Comparison of ENCODE assay signal across 12 cellular contexts in genomic region chr17:2176484-2177175, GRCh38.
A peak's percentile ranks its signal among the peaks of the same experiment; 100 is the strongest.
DNase-seq lines count a peak whose midpoint lies in the region; ATAC-seq, FAIRE-seq and TF ChIP-seq lines count a peak whose summit lies in the region.
"Had no signal": no experiment of that assay in that cellular context is flagged by ENCODE, and none has a peak within 500 bp of the region (broad histone marks: within the 10 kb centered on the region; RNA-seq: fewer than 3 reads in every experiment).

No MANE protein-coding gene starts in this region.

- TF ChIP-seq POLR2A in Peyer's patch (IDR thresholded peaks at IDR 0.05) (no peak), HepG2 (IDR thresholded peaks at IDR 0.05; ENCODE audit: insufficient read depth in 1 of 2, low read depth in 2 of 2, low read length in 2 of 2) (no peak), spleen (IDR thresholded peaks at IDR 0.05) (no peak)

- no peaks in the 10 kb centered on the region for H3K36me3 ChIP-seq in Peyer's patch
- H3K36me3 ChIP-seq in HepG2 (replicated peaks in 1 of 2; ENCODE audit: control insufficient read depth in 1 of 2, insufficient read depth in 2 of 2, low read length in 2 of 2) = peaks cover 2 to 14% of the 10 kb centered on the region in 2 experiments; a peak in 4 of 5 replicates
- peaks cover 0 to 90% (median 0%) of the 10 kb centered on the region in 6 donors for H3K36me3 ChIP-seq in spleen
- no peaks in the 10 kb centered on the region for H3K36me3 ChIP-seq in OCI-LY7 (ENCODE audit: insufficient read depth, low read length)

- H3K4me1 ChIP-seq in Peyer's patch = peaks cover 0 to 64% (median 4%) of the 10 kb centered on the region in 4 donors
- peaks cover 73% of the 10 kb centered on the region for H3K4me1 ChIP-seq in HepG2 (ENCODE audit: insufficient read depth, low read length)
- H3K4me1 ChIP-seq in spleen = peaks cover 35 to 100% (median 74%) of the 10 kb centered on the region in 6 donors
- H3K4me1 ChIP-seq in OCI-LY7 (ENCODE audit: insufficient read depth, low read length, poor library complexity, severe bottlenecking) = no peaks in the 10 kb centered on the region

- TF ChIP-seq EP300 in HepG2 (IDR thresholded peaks at IDR 0.05; ENCODE audit: low read depth in 2 of 2, low read length in 2 of 2) (no peak), HepG2 (CRISPR knock-in tag; IDR thresholded peaks at IDR 0.05; ENCODE audit: borderline replicate concordance) (no peak)

- H3K27me3 ChIP-seq in Peyer's patch = no peaks in the 10 kb centered on the region
- no peaks in the 10 kb centered on the region for H3K27me3 ChIP-seq in HepG2 (ENCODE audit: control insufficient read depth in 1 of 2, insufficient read depth in 2 of 2, low read length in 2 of 2)
- no peaks in the 10 kb centered on the region for H3K27me3 ChIP-seq in spleen (replicated peaks in 1 of 7)

- no peak for DNase-seq in Peyer's patch
- DNase-seq in coronary artery (ENCODE audit: low spot score) = no peak
- DNase-seq in HepG2 (ENCODE audit: low spot score) = no peak
- no peak for DNase-seq in spleen
- no peak for DNase-seq in HUDEP-2 (lab: John Stamatoyannopoulos, UW; ENCODE audit: unreplicated experiment in 76 of 76)
- no peak for DNase-seq in OCI-LY7 (ENCODE audit: low spot score)
- DNase-seq in NCI-H1417 treated with DMSO at 0.1 percent for 48 hours (lab: John Stamatoyannopoulos, UW) = no peak
- DNase-seq: activated T-cell treated with anti-CD3 and anti-CD28 coated beads, Interleukin-2, amount 50 U/mL, for 72 hours; H7; Karpas-422 had no signal

- CTCF ChIA-PET in HepG2 (lab: Yijun Ruan, JAX; ENCODE audit: low intra/inter-chr PET ratio, low total read pairs) = no interaction called here
- CTCF ChIA-PET in OCI-LY7 (lab: Charles Lee; ENCODE audit: unreplicated experiment) = no interaction called here

- WGBS in HepG2 (ENCODE audit: low lambda C conversion rate) = 94% methylated on average over 8 of the region's 8 CpGs
- WGBS in spleen, 5 donors = 82 to 91% (median 85%) methylated on average over 8 of the region's 8 CpGs

- no peak overlapping the region; the same call in 1 of the 2 replicates for H3K9ac ChIP-seq in HepG2 (ENCODE audit: insufficient read depth, low read depth, low read length)

- H2AFZ ChIP-seq in HepG2 (ENCODE audit: low read length) (no peak overlapping the region), OCI-LY7 (ENCODE audit: low read length) (no peak overlapping the region)

- BruUV-seq in HepG2 (replicated peaks; lab: Mats Ljungman, UMichigan) (no TSS peak), OCI-LY7 (replicated peaks; lab: Mats Ljungman, UMichigan) (no TSS peak)

- no peak for TF ChIP-seq RAD21 in HepG2 (CRISPR knock-in tag; IDR thresholded peaks at IDR 0.05)

- H3K4me3 ChIP-seq in Peyer's patch (no peak overlapping the region), coronary artery (no peak overlapping the region), HepG2 (replicated peaks in 1 of 3; ENCODE audit: insufficient read depth in 1 of 3, low read depth in 2 of 3, low read length in 3 of 3) (no peak overlapping the region), spleen (no peak overlapping the region), OCI-LY7 (ENCODE audit: low read depth, low read length, poor library complexity, severe bottlenecking) (no peak overlapping the region)
- H3K4me3 ChIP-seq: SK-N-MC had no signal

- intact Hi-C loops in HepG2 (cut with micrococcal nuclease; ENCODE audit: unreplicated experiment) = no loop called here
- intact Hi-C loops in spleen (cut with DNase I; ENCODE audit: low total_unique reads) = loop anchor here (10.0 kb wide), 1 partner anchor 58 kb away; no protein-coding TSS in a partner anchor
- intact Hi-C loops in OCI-LY7 (cut with micrococcal nuclease; ENCODE audit: unreplicated experiment) = no loop called here

- FAIRE-seq in HepG2 (lab: Jason Lieb, UNC) = no peak

- H3K4me2 ChIP-seq in HepG2 (ENCODE audit: low read depth, low read length) = peak overlapping the region; percentile 54
- H3K4me2 ChIP-seq in OCI-LY7 (ENCODE audit: low read length) = no peak overlapping the region

- POLR2A ChIA-PET in HepG2 (lab: Yijun Ruan, JAX) = no interaction called here
- POLR2A ChIA-PET in OCI-LY7 (lab: Charles Lee) = interaction anchor here (0.6 kb wide), 1 partner anchor 98 kb away, joined by 3 read pairs; no protein-coding TSS in a partner anchor

- in situ Hi-C loops in HepG2 (cut with HindIII; ENCODE audit: extremely low pct_ligation_motif_present, low pct_unique_long_range_greater_than_20kb) = no loop called here

- no peak for ATAC-seq in HepG2
- ATAC-seq: activated CD4-positive, CD25-positive, alpha-beta regulatory T cell treated with anti-CD3 and anti-CD28 coated beads, Interleukin-2, amount 50 U/mL, for 24 hours; activated T-cell treated with anti-CD3 and anti-CD28 coated beads, Interleukin-2, amount 50 U/mL, for 72 hours had no signal

- H3K9me2 ChIP-seq in OCI-LY7 (ENCODE audit: insufficient read depth, low read length) = no peaks in the 10 kb centered on the region

- no peaks in the 10 kb centered on the region for H4K20me1 ChIP-seq in HepG2 (ENCODE audit: insufficient read depth, low read length)
- no peaks in the 10 kb centered on the region for H4K20me1 ChIP-seq in OCI-LY7 (ENCODE audit: insufficient read depth, low read length)

- TF ChIP-seq CTCF in Peyer's patch (IDR thresholded peaks at IDR 0.05) (no peak), coronary artery (IDR thresholded peaks at IDR 0.05) (no peak), HepG2 (CRISPR knock-in tag; IDR thresholded peaks at IDR 0.05) (no peak), spleen (IDR thresholded peaks at IDR 0.05 in 8 of 11, conservative IDR thresholded peaks at IDR 0.05 in 3 of 11) (no peak), OCI-LY7 (conservative IDR thresholded peaks at IDR 0.05; ENCODE audit: low read length) (no peak)

- H3K9me3 ChIP-seq in Peyer's patch (no peaks in the 10 kb centered on the region), HepG2 (ENCODE audit: low read length) (no peaks in the 10 kb centered on the region), spleen (no peaks in the 10 kb centered on the region), OCI-LY7 (ENCODE audit: low read length) (no peaks in the 10 kb centered on the region)

- H3K79me2 ChIP-seq in HepG2 (ENCODE audit: insufficient read depth, low read length) = no peaks in the 10 kb centered on the region
- no peaks in the 10 kb centered on the region for H3K79me2 ChIP-seq in OCI-LY7 (ENCODE audit: insufficient read depth, low read depth, low read length)

- H3K27ac ChIP-seq in Peyer's patch = peak overlapping the region in 3 of 4 donors; percentile 40 to 80 (median 80)
- H3K27ac ChIP-seq in coronary artery = peak overlapping the region; percentile 68 to 83
- peak overlapping the region; percentile 70 for H3K27ac ChIP-seq in HepG2 (ENCODE audit: extremely low read length, insufficient read depth, low read length)
- H3K27ac ChIP-seq in spleen = peak overlapping the region in 7 of 8 donors; percentile 1 to 85 (median 71)
- H3K27ac ChIP-seq in OCI-LY7 (ENCODE audit: low read depth, low read length, poor library complexity, severe bottlenecking) = no peak overlapping the region
- H3K27ac ChIP-seq: SK-N-MC had no signal

TF ChIP-seq in HepG2, 621 proteins besides CTCF, POLR2A, EP300 and RAD21 (continues in another document):
- TF ChIP-seq ZNF367 (CRISPR knock-in tag; IDR thresholded peaks at IDR 0.05; ENCODE audit: borderline replicate concordance) = no peak
- TF ChIP-seq, protein P1, sequence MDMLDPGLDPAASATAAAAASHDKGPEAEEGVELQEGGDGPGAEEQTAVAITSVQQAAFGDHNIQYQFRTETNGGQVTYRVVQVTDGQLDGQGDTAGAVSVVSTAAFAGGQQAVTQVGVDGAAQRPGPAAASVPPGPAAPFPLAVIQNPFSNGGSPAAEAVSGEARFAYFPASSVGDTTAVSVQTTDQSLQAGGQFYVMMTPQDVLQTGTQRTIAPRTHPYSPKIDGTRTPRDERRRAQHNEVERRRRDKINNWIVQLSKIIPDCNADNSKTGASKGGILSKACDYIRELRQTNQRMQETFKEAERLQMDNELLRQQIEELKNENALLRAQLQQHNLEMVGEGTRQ (IDR thresholded peaks at IDR 0.05; ENCODE audit: low read depth, low read length) = no peak
- TF ChIP-seq, protein P1 (CRISPR knock-in tag; IDR thresholded peaks at IDR 0.05; ENCODE audit: borderline replicate concordance) = no peak
- no peak for TF ChIP-seq RARA (CRISPR knock-in tag; IDR thresholded peaks at IDR 0.05)
- no peak for TF ChIP-seq PLRG1 (conservative IDR thresholded peaks at IDR 0.05)
- TF ChIP-seq ZNF577 (CRISPR knock-in tag; IDR thresholded peaks at IDR 0.05; ENCODE audit: borderline replicate concordance, low read depth) = no peak
- no peak for TF ChIP-seq MTA1 (CRISPR knock-in tag; IDR thresholded peaks at IDR 0.05; ENCODE audit: borderline replicate concordance)
- no peak for TF ChIP-seq ZNF614 (CRISPR knock-in tag; IDR thresholded peaks at IDR 0.05; ENCODE audit: borderline replicate concordance)
- TF ChIP-seq HIC2 (CRISPR knock-in tag; IDR thresholded peaks at IDR 0.05; ENCODE audit: low read depth) = no peak
